Comparison of ENCODE assay signal across 17 cellular contexts in the genomic region with DNA sequence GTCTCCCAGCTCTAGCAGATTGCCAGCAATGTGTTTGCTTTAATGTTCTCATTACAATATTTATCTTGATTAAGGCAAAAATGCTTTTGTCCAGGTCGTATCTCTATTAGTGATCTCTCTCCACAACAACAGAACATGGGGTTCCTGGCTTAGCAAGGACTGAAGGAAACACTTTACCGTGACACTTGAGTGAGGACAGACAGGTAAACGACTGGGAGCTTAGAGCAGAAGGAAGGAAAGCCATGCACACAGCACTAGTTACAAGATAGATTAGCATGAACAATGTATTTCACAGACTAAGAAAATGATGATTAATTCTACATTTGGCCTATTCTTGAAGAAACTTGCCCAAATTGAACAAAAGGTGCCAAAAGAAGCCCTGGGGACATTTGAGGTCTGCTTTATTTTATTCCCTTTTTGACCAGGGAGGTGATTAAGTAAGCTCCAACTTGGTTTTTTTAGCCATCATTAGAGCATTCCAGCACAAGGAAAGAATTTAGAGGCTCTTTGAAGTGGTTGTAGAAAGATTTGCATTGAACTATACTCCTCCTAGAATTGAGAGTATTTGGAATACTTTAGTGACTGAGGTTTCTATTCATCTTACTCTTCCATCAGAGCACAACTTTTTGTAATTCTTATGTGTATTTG.
DNase-seq lines count a peak whose midpoint lies in the region; ATAC-seq and TF ChIP-seq lines count a peak whose summit lies in the region.
"Had no signal": no experiment of that assay in that cellular context is flagged by ENCODE, and none has a peak within 500 bp of the region (broad histone marks: within the 10 kb centered on the region; RNA-seq: fewer than 3 reads in every experiment).

No MANE protein-coding gene starts in this region.

- H3K27me3 ChIP-seq in suprapubic skin = no peaks in the 10 kb centered on the region
- H3K27me3 ChIP-seq: vagina had no signal

- WGBS in suprapubic skin = 45% methylated on average over 3 of the region's 3 CpGs

- TF ChIP-seq POLR2A in suprapubic skin (IDR thresholded peaks at IDR 0.05) = no peak

- peak; percentile 23 for DNase-seq in AG08395 (ENCODE audit: low spot score)
- peak; percentile 79 for DNase-seq in astrocyte of the spinal cord (ENCODE audit: low read depth, low spot score)
- no peak for DNase-seq in mesothelial cell of epicardium (ENCODE audit: low spot score in 2 of 2, unreplicated experiment in 2 of 2)
- DNase-seq in left colon = no peak
- no peak for DNase-seq in WTC11 (ENCODE audit: low spot score)
- no peak for DNase-seq in NCI-H345 treated with DMSO at 0.1 percent for 48 hours (lab: John Stamatoyannopoulos, UW; ENCODE audit: unreplicated experiment)
- DNase-seq in suprapubic skin (ENCODE audit: low spot score in 2 of 2) = no peak
- DNase-seq: activated CD4-positive, alpha-beta T cell treated with anti-CD3 and anti-CD28 coated beads for 4 hours; HCEC 1CT; NCI-H2029 treated with DMSO at 0.1 percent for 48 hours; nucleus accumbens; stimulated activated naive CD4-positive, alpha-beta T cell had no signal

- no peak for TF ChIP-seq EP300 in suprapubic skin (IDR thresholded peaks at IDR 0.05)

- H3K36me3 ChIP-seq in HEK293 (ENCODE audit: control insufficient read depth in 2 of 2, insufficient read depth in 1 of 2, low read length in 2 of 2) = no peaks in the 10 kb centered on the region
- no peaks in the 10 kb centered on the region for H3K36me3 ChIP-seq in suprapubic skin
- H3K36me3 ChIP-seq: vagina had no signal

- H3K36me3 Mint-ChIP-seq in mesothelial cell of epicardium (peaks cover 5% of the 10 kb centered on the region), WTC11 (peaks cover 5% of the 10 kb centered on the region; the same call in 1 of the 2 replicates)
- H3K36me3 Mint-ChIP-seq: activated naive CD4-positive, alpha-beta T cell treated with anti-CD3 and anti-CD28 coated beads, Interleukin-2, amount 50 U/mL, for 24 hours had no signal

- H3K27ac ChIP-seq in HEK293 (ENCODE audit: extremely low read depth, low read depth, low read length) (no peak overlapping the region), suprapubic skin (no peak overlapping the region)
- H3K27ac ChIP-seq: skin epidermis, vagina had no signal

- CTCF ChIA-PET in HEK293 (lab: Yijun Ruan, JAX) (interaction anchor here (0.7 to 1.4 kb wide), 2 partner anchors 24 to 42 kb away, joined by 4 read pairs; no protein-coding TSS in a partner anchor), WTC11 (lab: Charles Lee) (interaction anchor here (1.4 kb wide), 1 partner anchor 352 kb away, joined by 3 read pairs; no protein-coding TSS in a partner anchor)

- H3K9me3 ChIP-seq in HEK293 (ENCODE audit: control insufficient read depth, insufficient read depth, low read depth, low read length) (no peaks in the 10 kb centered on the region), suprapubic skin (no peaks in the 10 kb centered on the region)
- H3K9me3 ChIP-seq: vagina had no signal

- H3K4me1 ChIP-seq in HEK293 (ENCODE audit: control insufficient read depth, insufficient read depth, low read length) (no peaks in the 10 kb centered on the region), suprapubic skin (peaks cover 5% of the 10 kb centered on the region)
- H3K4me1 ChIP-seq: vagina had no signal

- ATAC-seq in left colon (no peak), WTC11 (no peak)

- intact Hi-C loops in left colon (cut with DNase I, micrococcal nuclease) = no loop called here

- H3K4me3 Mint-ChIP-seq in mesothelial cell of epicardium (peak overlapping the region; percentile 8), WTC11 (no peak overlapping the region)
- H3K4me3 Mint-ChIP-seq: activated naive CD4-positive, alpha-beta T cell treated with anti-CD3 and anti-CD28 coated beads, Interleukin-2, amount 50 U/mL, for 24 hours; T-helper 1 cell treated with Interleukin-12 subunit alpha and Interleukin-12 subunit beta and Interleukin-4 antibody, amounts not matched to agents 30 μg/mL and 1 μg/mL, for 36 hours had no signal

- TF ChIP-seq CTCF in HEK293 (tag by site-specific recombination; IDR thresholded peaks at IDR 0.05) (no peak), astrocyte of the spinal cord (IDR thresholded peaks at IDR 0.05; ENCODE audit: low read depth, low read length) (no peak), mesothelial cell of epicardium (IDR thresholded peaks at IDR 0.05; ENCODE audit: unreplicated experiment) (no peak), WTC11 (IDR thresholded peaks at IDR 0.05) (no peak), suprapubic skin (IDR thresholded peaks at IDR 0.05) (no peak)

- POLR2A ChIA-PET in HEK293 (lab: Yijun Ruan, JAX) (no interaction called here), WTC11 (lab: Charles Lee) (no interaction called here)

- in situ Hi-C loops in astrocyte of the spinal cord (cut with HindIII; ENCODE audit: low sequenced_read_pairs) = no loop called here

- H3K9me3 Mint-ChIP-seq in mesothelial cell of epicardium (no peaks in the 10 kb centered on the region), WTC11 (peaks cover 5% of the 10 kb centered on the region; the same call in 1 of the 2 replicates)
- H3K9me3 Mint-ChIP-seq: activated naive CD4-positive, alpha-beta T cell treated with anti-CD3 and anti-CD28 coated beads, Interleukin-2, amount 50 U/mL, for 24 hours; T-helper 1 cell treated with Interleukin-12 subunit alpha and Interleukin-12 subunit beta and Interleukin-4 antibody, amounts not matched to agents 30 μg/mL and 1 μg/mL, for 36 hours had no signal

- H3K4me1 Mint-ChIP-seq in mesothelial cell of epicardium (peaks cover 44% of the 10 kb centered on the region), WTC11 (peaks cover 13% of the 10 kb centered on the region)
- H3K4me1 Mint-ChIP-seq: activated naive CD4-positive, alpha-beta T cell treated with anti-CD3 and anti-CD28 coated beads, Interleukin-2, amount 50 U/mL, for 24 hours had no signal

- H3K27ac Mint-ChIP-seq in mesothelial cell of epicardium (no peak overlapping the region), WTC11 (no peak overlapping the region)
- H3K27ac Mint-ChIP-seq: activated naive CD4-positive, alpha-beta T cell treated with anti-CD3 and anti-CD28 coated beads, Interleukin-2, amount 50 U/mL, for 24 hours; T-helper 1 cell treated with Interleukin-12 subunit alpha and Interleukin-12 subunit beta and Interleukin-4 antibody, amounts not matched to agents 30 μg/mL and 1 μg/mL, for 36 hours had no signal

- H3K27me3 Mint-ChIP-seq in mesothelial cell of epicardium (ENCODE audit: low read depth) = no peaks in the 10 kb centered on the region
- H3K27me3 Mint-ChIP-seq in WTC11 (ENCODE audit: low read depth) = no peaks in the 10 kb centered on the region

- H3K4me3 ChIP-seq in HEK293 (ENCODE audit: low read depth, low read length) (no peak overlapping the region), astrocyte of the spinal cord (ENCODE audit: low read depth, low read length) (no peak overlapping the region), suprapubic skin (no peak overlapping the region)
- H3K4me3 ChIP-seq: skin epidermis, vagina had no signal

TF ChIP-seq in HEK293, 187 proteins besides CTCF, POLR2A, EP300 and RAD21 (continues in another document):
- no peak for TF ChIP-seq GFI1B (tag by site-specific recombination; IDR thresholded peaks at IDR 0.05)
- TF ChIP-seq ZNF211 (tag by site-specific recombination; IDR thresholded peaks at IDR 0.05; ENCODE audit: low read depth) = no peak

TF ChIP-seq in WTC11, 78 proteins besides CTCF, POLR2A, EP300 and RAD21:
- TF ChIP-seq ELF4 (CRISPR knock-in tag; IDR thresholded peaks at IDR 0.05; ENCODE audit: low read depth) = no peak
TF ChIP-seq in WTC11: peak in this region for 0.

Comparison
In these comparisons a context has a peak if more than half of its experiments do, and no peak if none do; other contexts are left out.
1. DNase-seq: peak in AG08395 (single experiment) and astrocyte of the spinal cord (single experiment); none in mesothelial cell of epicardium (0 of 2), left colon (0 of 2), WTC11 (single experiment), NCI-H345 treated with DMSO at 0.1 percent for 48 hours (single experiment) and suprapubic skin (0 of 2).